ENCODE assay signal across 23 cellular contexts in the genomic region with DNA sequence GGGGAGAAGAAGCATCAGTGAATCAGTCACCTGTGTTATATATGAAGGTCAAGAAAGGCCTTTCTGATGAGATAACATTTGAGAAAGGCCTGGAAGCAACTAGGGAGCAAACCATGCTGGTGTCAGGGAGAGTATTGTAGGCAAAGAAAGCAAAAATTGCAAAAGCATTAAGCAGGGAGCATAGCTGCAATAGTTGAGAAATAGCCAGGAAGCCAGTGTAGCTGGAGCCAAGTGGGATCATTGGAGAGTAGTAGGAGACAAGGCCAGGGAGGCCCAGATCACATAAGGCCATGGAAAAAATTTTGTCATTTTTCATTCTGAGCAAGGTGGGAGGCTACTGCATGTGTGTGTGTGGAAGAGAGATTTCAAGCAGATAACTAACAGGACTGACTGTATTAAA. TPM values are rescaled to one million over a fixed set of nuclear protein-coding genes. Genes with fewer than 3 reads are reported as not detected.
"Had no signal": no experiment of that assay in that cellular context is flagged by ENCODE, and none has a peak within 500 bp of the region (broad histone marks: within the 10 kb centered on the region; RNA-seq: fewer than 3 reads in every experiment).

No MANE protein-coding gene starts in this region.

- H3K27ac ChIP-seq: coronary artery, hepatocyte, parathyroid adenoma, right lobe of liver had no signal

- H3K4me3 Mint-ChIP-seq: activated B cell treated with CpG ODN at 0.5 μM for 24 hours; activated CD4-positive, alpha-beta memory T cell treated with anti-CD3 and anti-CD28 coated beads for 36 hours; activated naive CD8-positive, alpha-beta T cell treated with anti-CD3 and anti-CD28 coated beads for 36 hours; activated T-helper 1 cell treated with anti-CD3 and anti-CD28 coated beads, Interleukin-12 subunit alpha, Interleukin-12 subunit beta, Interleukin-2, Interleukin-4 antibody, amounts not matched to agents 30 ng/mL and 10 ng/mL and 1 ng/mL, durations not matched to agents 14 hours and 24 hours and 36 hours; brain; natural killer cell; stimulated activated naive CD8-positive, alpha-beta T cell treated with anti-CD3 and anti-CD28 coated beads, Interleukin-15, amount 100 ng/mL, for 72 hours; type B pancreatic cell had no signal

- H3K36me3 ChIP-seq: right lobe of liver had no signal

- H3K36me3 Mint-ChIP-seq: activated CD4-positive, alpha-beta memory T cell treated with anti-CD3 and anti-CD28 coated beads for 36 hours; activated naive CD8-positive, alpha-beta T cell treated with anti-CD3 and anti-CD28 coated beads for 36 hours; brain; natural killer cell had no signal

- H3K27me3 Mint-ChIP-seq: activated naive CD8-positive, alpha-beta T cell treated with anti-CD3 and anti-CD28 coated beads for 36 hours; stimulated activated naive CD8-positive, alpha-beta T cell treated with anti-CD3 and anti-CD28 coated beads, Interleukin-15, amount 100 ng/mL, for 72 hours had no signal

- H3K4me3 ChIP-seq: coronary artery, hepatocyte, right lobe of liver, smooth muscle cell had no signal

- DNase-seq: activated B cell treated with CpG ODN at 0.5 μM for 24 hours; activated CD4-positive, alpha-beta memory T cell treated with anti-CD3 and anti-CD28 coated beads for 36 hours; activated CD4-positive, alpha-beta T cell treated with anti-CD3 and anti-CD28 coated beads for 4 hours; activated gamma-delta T cell treated with Interleukin-2 at 50 U/mL for 16 hours; activated naive CD8-positive, alpha-beta T cell treated with anti-CD3 and anti-CD28 coated beads for 36 hours; activated T-cell treated with anti-CD3 and anti-CD28 coated beads for 4 hours; amygdala; caudate nucleus; erythroblast; left cardiac atrium; mesenchymal stem cell; natural killer cell; right lobe of liver; stimulated activated CD4-positive, alpha-beta T cell treated with anti-CD3 and anti-CD28 coated beads, Interleukin-4, amount 100 ng/mL, for 1 hour; stimulated activated naive CD8-positive, alpha-beta T cell treated with anti-CD3 and anti-CD28 coated beads, Interleukin-15, amount 100 ng/mL, for 72 hours; T-helper 9 cell had no signal

- H3K4me1 ChIP-seq: parathyroid adenoma, right lobe of liver had no signal

- ATAC-seq: natural killer cell; right lobe of liver; stimulated activated naive CD8-positive, alpha-beta T cell treated with anti-CD3 and anti-CD28 coated beads, Interleukin-15, amount 100 ng/mL, for 72 hours had no signal

- H3K27ac Mint-ChIP-seq: activated B cell treated with CpG ODN at 0.5 μM for 24 hours; activated CD4-positive, alpha-beta memory T cell treated with anti-CD3 and anti-CD28 coated beads for 36 hours; activated naive CD8-positive, alpha-beta T cell treated with anti-CD3 and anti-CD28 coated beads for 36 hours; activated T-helper 1 cell treated with anti-CD3 and anti-CD28 coated beads, Interleukin-12 subunit alpha, Interleukin-12 subunit beta, Interleukin-2, Interleukin-4 antibody, amounts not matched to agents 30 ng/mL and 10 ng/mL and 1 ng/mL, durations not matched to agents 14 hours and 24 hours and 36 hours; brain; natural killer cell; stimulated activated naive CD8-positive, alpha-beta T cell treated with anti-CD3 and anti-CD28 coated beads, Interleukin-15, amount 100 ng/mL, for 72 hours; type B pancreatic cell had no signal

- H3K9me3 ChIP-seq: right lobe of liver had no signal

- H3K27me3 ChIP-seq: hepatocyte, right lobe of liver had no signal

- H3K9me3 Mint-ChIP-seq: activated B cell treated with CpG ODN at 0.5 μM for 24 hours; activated CD4-positive, alpha-beta memory T cell treated with anti-CD3 and anti-CD28 coated beads for 36 hours; activated naive CD8-positive, alpha-beta T cell treated with anti-CD3 and anti-CD28 coated beads for 36 hours; activated T-helper 1 cell treated with anti-CD3 and anti-CD28 coated beads, Interleukin-12 subunit alpha, Interleukin-12 subunit beta, Interleukin-2, Interleukin-4 antibody, amounts not matched to agents 30 ng/mL and 10 ng/mL and 1 ng/mL, durations not matched to agents 14 hours and 24 hours and 36 hours; brain; natural killer cell; stimulated activated naive CD8-positive, alpha-beta T cell treated with anti-CD3 and anti-CD28 coated beads, Interleukin-15, amount 100 ng/mL, for 72 hours; type B pancreatic cell had no signal

- H3K4me1 Mint-ChIP-seq: activated B cell treated with CpG ODN at 0.5 μM for 24 hours; activated naive CD8-positive, alpha-beta T cell treated with anti-CD3 and anti-CD28 coated beads for 36 hours; brain; natural killer cell; stimulated activated naive CD8-positive, alpha-beta T cell treated with anti-CD3 and anti-CD28 coated beads, Interleukin-15, amount 100 ng/mL, for 72 hours had no signal

RNA-seq across cellular contexts. Expression of gene STYK1, which starts 41.6 kb away (rescaled TPM):
- total RNA-seq: activated B cell treated with CpG ODN at 0.5 μM for 24 hours; activated CD4-positive, alpha-beta memory T cell treated with anti-CD3 and anti-CD28 coated beads for 36 hours; activated T-helper 1 cell treated with anti-CD3 and anti-CD28 coated beads, Interleukin-12 subunit alpha, Interleukin-12 subunit beta, Interleukin-2, Interleukin-4 antibody, amounts not matched to agents 30 ng/mL and 10 ng/mL and 1 ng/mL, durations not matched to agents 14 hours and 24 hours and 36 hours; right lobe of liver had no signal
